ENCODE assay signal across 8 cellular contexts in the genomic region with DNA sequence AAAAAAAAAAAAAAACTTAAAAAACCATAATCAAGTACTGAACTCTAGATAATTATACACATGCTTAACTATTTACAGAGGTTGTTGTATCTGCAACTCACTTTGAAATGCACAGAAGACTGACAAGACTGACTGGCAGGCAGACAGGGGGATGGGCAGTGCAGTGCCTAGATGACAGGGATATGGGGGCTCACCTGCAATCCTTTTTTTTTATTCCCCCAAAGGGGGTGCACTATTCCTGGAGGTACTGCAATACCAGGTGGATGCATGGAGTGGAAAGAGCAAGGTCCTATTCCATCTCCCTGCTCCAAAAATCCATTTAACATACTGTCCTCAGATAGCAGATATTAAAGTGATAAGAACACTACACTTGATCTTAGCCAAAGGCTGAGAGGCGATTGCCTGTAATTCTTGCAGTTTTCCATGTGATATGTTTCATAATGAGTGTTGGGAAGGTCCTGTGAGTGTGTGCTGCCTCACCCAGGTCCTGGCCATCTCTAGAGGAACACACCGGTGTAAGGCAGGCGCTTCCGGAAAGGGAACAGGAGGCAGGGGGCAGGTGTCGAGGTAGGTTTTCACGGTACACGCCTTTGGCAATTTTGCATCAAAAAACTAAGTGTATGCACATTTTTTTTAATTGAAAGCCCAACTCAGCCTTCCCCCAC. TPM values are rescaled to one million over a fixed set of nuclear protein-coding genes. Genes with fewer than 3 reads are reported as not detected.
DNase-seq lines count a peak whose midpoint lies in the region; ATAC-seq, FAIRE-seq and TF ChIP-seq lines count a peak whose summit lies in the region.

No MANE protein-coding gene starts in this region.

- H3K27me3 ChIP-seq in MM.1S (replicated peaks; ENCODE audit: insufficient read depth, low read length) = no peaks in the 10 kb centered on the region
- H3K27me3 ChIP-seq in H1 (replicated peaks in 1 of 4; ENCODE audit: control insufficient read depth in 3 of 4, extremely low read depth in 1 of 4, insufficient read depth in 3 of 4, low read length in 3 of 4) = peaks cover 0 to 9% (median 4%) of the 10 kb centered on the region in 4 experiments; a peak in 5 of 7 replicates

- FAIRE-seq in H1 (lab: Jason Lieb, UNC) = no peak

- 17% methylated on average over 7 of the region's 7 CpGs; no CpG with 5 or more reads in 1 of the 2 experiments for WGBS in H1 (ENCODE audit: extremely low coverage in 1 of 2, insufficient coverage in 1 of 2, insufficient read length in 1 of 2, insufficient replicate concordance in 2 of 2, low coverage in 1 of 2, low lambda C conversion rate in 2 of 2, missing lambda C conversion rate in 1 of 2), 2 experiments

- peaks cover 9% of the 10 kb centered on the region; the same call in 1 of the 2 replicates for H3K23me2 ChIP-seq in H1 (ENCODE audit: low read depth, low read length)

- TF ChIP-seq EP300 in H1 (IDR thresholded peaks at IDR 0.05; ENCODE audit: borderline replicate concordance in 1 of 2, low read depth in 2 of 2, low read length in 2 of 2) = no peak

- no peak overlapping the region for H4K8ac ChIP-seq in H1 (ENCODE audit: extremely low read depth, insufficient read depth, low read length)

- peaks cover 27 to 42% of the 10 kb centered on the region in 2 donors for H3K36me3 Mint-ChIP-seq in CD14-positive monocyte
- peaks cover 0 to 29% (median 6%) of the 10 kb centered on the region in 3 donors for H3K36me3 Mint-ChIP-seq in naive thymus-derived CD8-positive, alpha-beta T cell
- peaks cover 25% of the 10 kb centered on the region for H3K36me3 Mint-ChIP-seq in T-helper 2 cell treated with Interferon-gamma antibody and Interleukin-4, amounts not matched to agents 5 μg/mL and 100 μg/mL, for 36 hours (ENCODE audit: low read depth)

- no peak overlapping the region for H2BK20ac ChIP-seq in H1 (ENCODE audit: low read length)

- no peak overlapping the region for H4K91ac ChIP-seq in H1 (replicated peaks; ENCODE audit: insufficient read length, low read length)

- H3K79me2 ChIP-seq in MM.1S (ENCODE audit: low read length) = peaks cover 24% of the 10 kb centered on the region
- no peaks in the 10 kb centered on the region for H3K79me2 ChIP-seq in H1 (ENCODE audit: control insufficient read depth in 1 of 2, insufficient read depth in 2 of 2, low read length in 2 of 2)

- H3K27ac ChIP-seq in MM.1S (ENCODE audit: low read length) = peak overlapping the region; percentile 12; the same call in 1 of the 2 replicates
- no peak overlapping the region for H3K27ac ChIP-seq in H1 (ENCODE audit: low read depth, low read length)

- no peak for TF ChIP-seq POLR2A in H1 (IDR thresholded peaks at IDR 0.05; ENCODE audit: control extremely low read depth in 1 of 2, low read depth in 2 of 2, low read length in 2 of 2)

- intact Hi-C loops in CD14-positive monocyte (cut with micrococcal nuclease) = loop anchor here (5.0 to 10.0 kb wide), 7 partner anchors 47 to 732 kb away; a partner anchor contains a TSS

- peak overlapping the region; percentile 82 to 87 for H3K4me3 Mint-ChIP-seq in CD14-positive monocyte
- H3K4me3 Mint-ChIP-seq in naive thymus-derived CD8-positive, alpha-beta T cell = peak overlapping the region; percentile 39 to 78 (median 72)
- H3K4me3 Mint-ChIP-seq in T-helper 2 cell treated with Interferon-gamma antibody and Interleukin-4, amounts not matched to agents 5 μg/mL and 100 μg/mL, for 36 hours = no peak overlapping the region

- H3K27ac Mint-ChIP-seq in CD14-positive monocyte = peak overlapping the region in 6 of 7 donors; percentile 40 to 88 (median 70)
- peak overlapping the region in 4 of 10 donors; percentile 20 to 80 (median 56) for H3K27ac Mint-ChIP-seq in naive thymus-derived CD8-positive, alpha-beta T cell
- no peak overlapping the region for H3K27ac Mint-ChIP-seq in T-helper 2 cell treated with Interferon-gamma antibody and Interleukin-4, amounts not matched to agents 5 μg/mL and 100 μg/mL, for 36 hours

- H3K9me3 ChIP-seq in MM.1S (replicated peaks; ENCODE audit: insufficient read depth, low read length) (no peaks in the 10 kb centered on the region), H1 (ENCODE audit: insufficient read depth in 2 of 2, low read depth in 1 of 2, low read length in 1 of 2) (no peaks in the 10 kb centered on the region)

- peaks cover 33% of the 10 kb centered on the region for H3K4me1 Mint-ChIP-seq in CD14-positive monocyte
- peaks cover 5 to 16% (median 11%) of the 10 kb centered on the region in 4 donors for H3K4me1 Mint-ChIP-seq in naive thymus-derived CD8-positive, alpha-beta T cell
- peaks cover 2% of the 10 kb centered on the region for H3K4me1 Mint-ChIP-seq in T-helper 2 cell treated with Interferon-gamma antibody and Interleukin-4, amounts not matched to agents 5 μg/mL and 100 μg/mL, for 36 hours (ENCODE audit: low read depth)

- no peak overlapping the region for H3K9ac ChIP-seq in MM.1S (ENCODE audit: low read length)
- H3K9ac ChIP-seq in H1 (replicated peaks in 1 of 4; ENCODE audit: extremely low read depth in 1 of 4, low read depth in 3 of 4, low read length in 3 of 4) = peak overlapping the region in 1 of 4 experiments; percentile 40; a peak in 2 of 7 replicates

- TF ChIP-seq RAD21 in H1 (IDR thresholded peaks at IDR 0.05 in 1 of 2, conservative IDR thresholded peaks at IDR 0.05 in 1 of 2; ENCODE audit: low read depth in 2 of 2, low read length in 2 of 2) = no peak

- H3K4me2 ChIP-seq in MM.1S (ENCODE audit: low read depth, low read length) = peak overlapping the region; percentile 61
- peak overlapping the region; percentile 85 to 87 for H3K4me2 ChIP-seq in H1 (ENCODE audit: insufficient read depth in 1 of 2, low read depth in 2 of 2, low read length in 2 of 2)

- no peak overlapping the region for H3K4ac ChIP-seq in H1 (replicated peaks; ENCODE audit: insufficient read length, low read depth, low read length)

- H3K18ac ChIP-seq in H1 (ENCODE audit: extremely low read depth, low read length) = peak overlapping the region; percentile 78; the same call in 1 of the 2 replicates

- TF ChIP-seq CTCF in CD14-positive monocyte (IDR thresholded peaks at IDR 0.05) (no peak), MM.1S (IDR thresholded peaks at IDR 0.05; ENCODE audit: low read length) (no peak), H1 (IDR thresholded peaks at IDR 0.05; ENCODE audit: control extremely low read depth in 1 of 3, insufficient read depth in 1 of 3, low read depth in 1 of 3, low read length in 3 of 3) (no peak)

- no peak overlapping the region for H2BK15ac ChIP-seq in H1 (ENCODE audit: low read length)

- H3K23ac ChIP-seq in H1 (ENCODE audit: insufficient read length) = no peak overlapping the region

- no peaks in the 10 kb centered on the region for H3K9me3 Mint-ChIP-seq in CD14-positive monocyte
- no peaks in the 10 kb centered on the region for H3K9me3 Mint-ChIP-seq in naive thymus-derived CD8-positive, alpha-beta T cell
- no peaks in the 10 kb centered on the region for H3K9me3 Mint-ChIP-seq in T-helper 2 cell treated with Interferon-gamma antibody and Interleukin-4, amounts not matched to agents 5 μg/mL and 100 μg/mL, for 36 hours

- peak overlapping the region; percentile 10 for H4K5ac ChIP-seq in H1 (ENCODE audit: insufficient read length, low read depth, low read length)

- POLR2A ChIA-PET in H1 (lab: Charles Lee; ENCODE audit: partially characterized antibody) = interaction anchor here (0.6 to 1.5 kb wide), 2 partner anchors 9 to 302 kb away, joined by 3 to 5 read pairs; no protein-coding TSS in a partner anchor
- POLR2A ChIA-PET in naive thymus-derived CD8-positive, alpha-beta T cell (lab: Charles Lee) = interaction anchor here (1.2 kb wide), 1 partner anchor 23 kb away, joined by 3 read pairs; a partner anchor contains a TSS

- peaks cover 13% of the 10 kb centered on the region for H3K4me1 ChIP-seq in MM.1S (ENCODE audit: low read length)
- peaks cover 5 to 22% (median 14%) of the 10 kb centered on the region in 4 experiments for H3K4me1 ChIP-seq in H1 (replicated peaks in 1 of 4; ENCODE audit: control insufficient read depth in 3 of 4, insufficient read depth in 4 of 4, low read length in 3 of 4)

- H2BK12ac ChIP-seq in H1 (ENCODE audit: low read depth, low read length) = no peak overlapping the region

- H3F3A ChIP-seq in MM.1S (ENCODE audit: insufficient read depth, low read length) = peaks cover 37% of the 10 kb centered on the region

- 0 out of 2 replicates have a peak overlapping the region, but pooled peaks have one; percentile 28 for H2BK5ac ChIP-seq in H1 (ENCODE audit: low read depth, low read length)

- H3K4me3 ChIP-seq in MM.1S (ENCODE audit: low read length) (peak overlapping the region; percentile 44), H1 (ENCODE audit: extremely low read depth in 1 of 4, insufficient read depth in 2 of 4, low read depth in 3 of 4, low read length in 4 of 4) (peak overlapping the region; percentile 45 to 62 (median 54))

- peaks cover 0 to 2% (median 0%) of the 10 kb centered on the region in 3 donors for H3K27me3 Mint-ChIP-seq in CD14-positive monocyte (ENCODE audit: low read depth in 3 of 3)
- H3K27me3 Mint-ChIP-seq in naive thymus-derived CD8-positive, alpha-beta T cell = peaks cover 0 to 6% (median 0%) of the 10 kb centered on the region in 5 donors
- H3K27me3 Mint-ChIP-seq in T-helper 2 cell treated with Interferon-gamma antibody and Interleukin-4, amounts not matched to agents 5 μg/mL and 100 μg/mL, for 36 hours (ENCODE audit: low read depth) = no peaks in the 10 kb centered on the region

- no peak overlapping the region for H3K56ac ChIP-seq in H1 (replicated peaks; ENCODE audit: insufficient read length, low read depth, low read length)

- H2AFZ ChIP-seq in MM.1S (ENCODE audit: low read length) (0 out of 2 replicates have a peak overlapping the region, but pooled peaks have one; percentile 1), H1 (ENCODE audit: low read length) (peak overlapping the region; percentile 71; the same call in 1 of the 2 replicates)

- peaks cover 2% of the 10 kb centered on the region; the same call in 1 of the 2 replicates for H3K36me3 ChIP-seq in MM.1S (replicated peaks; ENCODE audit: insufficient read depth, low read length)
- H3K36me3 ChIP-seq in H1 (ENCODE audit: control insufficient read depth in 2 of 4, insufficient read depth in 4 of 4, low read length in 3 of 4) = peaks cover 9 to 35% (median 19%) of the 10 kb centered on the region in 4 experiments

- CTCF ChIA-PET in H1 (lab: Charles Lee; ENCODE audit: partially characterized antibody) = interaction anchor here (0.6 to 3.1 kb wide), 6 partner anchors 8 to 81 kb away, joined by 3 to 11 read pairs (median 6); a partner anchor contains a TSS

- no peak for ATAC-seq in naive thymus-derived CD8-positive, alpha-beta T cell

- H3K14ac ChIP-seq in H1 (ENCODE audit: insufficient read length) = no peak overlapping the region

- no peak overlapping the region for H2AK5ac ChIP-seq in H1 (ENCODE audit: low read depth, low read length)

- peaks cover 20% of the 10 kb centered on the region for H4K20me1 ChIP-seq in MM.1S (ENCODE audit: insufficient read depth, low read length)
- peaks cover 17 to 30% of the 10 kb centered on the region in 2 experiments for H4K20me1 ChIP-seq in H1 (replicated peaks in 1 of 2; ENCODE audit: control insufficient read depth in 1 of 2, insufficient read depth in 2 of 2, low read length in 2 of 2)

- H3K79me1 ChIP-seq in H1 (ENCODE audit: low read depth, low read length) = peaks cover 4% of the 10 kb centered on the region; the same call in 1 of the 2 replicates

- H2BK120ac ChIP-seq in H1 (replicated peaks; ENCODE audit: low read depth, low read length) = no peak overlapping the region

- DNase-seq in CD14-positive monocyte (ENCODE audit: low spot score) (no peak), MM.1S (no peak), H1 (ENCODE audit: low read depth in 1 of 2, low spot score in 2 of 2) (no peak), NCI-H187 treated with DMSO at 0.1 percent for 48 hours (lab: John Stamatoyannopoulos, UW) (no peak), RKO (ENCODE audit: low spot score) (no peak), HPDE6-E6E7 (ENCODE audit: extremely low spot score) (no peak)
- DNase-seq in naive thymus-derived CD8-positive, alpha-beta T cell = no peak
- no peak for DNase-seq in T-helper 2 cell treated with Interferon-gamma antibody and Interleukin-4, amounts not matched to agents 5 μg/mL and 100 μg/mL, for 36 hours (ENCODE audit: low spot score)

- H3K9me2 ChIP-seq in MM.1S (replicated peaks; ENCODE audit: insufficient read depth, low read length) = no peaks in the 10 kb centered on the region

RNA-seq across cellular contexts. Expression of a gene that starts 22.7 kb away (rescaled TPM):
- polyA plus RNA-seq in CD14-positive monocyte = 100 to 1,000 TPM; 114 to 136 TPM
- total RNA-seq in H1 (2021; fragmentation: NEBNext Ultra II Directional; extraction: Animal tissue kit (Norgen Biotek cat#: 25700)) = 157 and 165 TPM in 2 replicates
- polyA plus RNA-seq in H1 (2011; rRNA removed) = 115 and 133 TPM in 2 replicates
- 107 TPM for polyA plus RNA-seq in H1 (2011; cell fraction: cytosol; rRNA removed)
- 127 TPM for polyA plus RNA-seq in H1 (2011; cell fraction: nucleus; rRNA removed)
- polyA plus RNA-seq in H1 (2012, experiment 1 of 2) = 119 to 133 TPM (median 124 TPM) in 4 replicates
- polyA plus RNA-seq in H1 (2012, experiment 2 of 2) = 142 TPM
- polyA plus RNA-seq in H1 (2013, experiment 1 of 2) = 197 TPM
- polyA plus RNA-seq in H1 (2013, experiment 2 of 2) = 202 TPM
- 262 and 327 TPM in 2 replicates for polyA minus RNA-seq in H1 (2011; rRNA and poly(A)+ RNA removed)
- 101 TPM for polyA minus RNA-seq in H1 (2011; cell fraction: cytosol; rRNA and poly(A)+ RNA removed)
- polyA minus RNA-seq in H1 (2011; cell fraction: nucleus; rRNA and poly(A)+ RNA removed) = 78.2 TPM
- 10 to 100 TPM; 92.5 to 97.9 TPM for total RNA-seq in naive thymus-derived CD8-positive, alpha-beta T cell
- polyA plus RNA-seq in naive thymus-derived CD8-positive, alpha-beta T cell = 100 to 1,000 TPM in 2 of 3 donors, 10 to 100 TPM in 1; 84.7 to 107 (median 106) TPM

RNA-seq across cellular contexts. Expression of a gene that starts 48.6 kb away (rescaled TPM):
- polyA plus RNA-seq in CD14-positive monocyte (10 to 100 TPM; 14.4 to 16.2 TPM), H1 (2011; rRNA removed) (112 and 113 TPM in 2 replicates)
- 131 and 135 TPM in 2 replicates for total RNA-seq in H1 (2021; fragmentation: NEBNext Ultra II Directional; extraction: Animal tissue kit (Norgen Biotek cat#: 25700))
- 155 TPM for polyA plus RNA-seq in H1 (2011; cell fraction: cytosol; rRNA removed)
- 102 TPM for polyA plus RNA-seq in H1 (2011; cell fraction: nucleus; rRNA removed)
- polyA plus RNA-seq in H1 (2012, experiment 1 of 2) = 147 to 169 TPM (median 163 TPM) in 4 replicates
- 94.8 TPM for polyA plus RNA-seq in H1 (2012, experiment 2 of 2)
- 76.0 TPM for polyA plus RNA-seq in H1 (2013, experiment 1 of 2)
- 74.4 TPM for polyA plus RNA-seq in H1 (2013, experiment 2 of 2)
- polyA minus RNA-seq in H1 (2011; rRNA and poly(A)+ RNA removed) = 78.8 and 104 TPM in 2 replicates
- polyA minus RNA-seq in H1 (2011; cell fraction: cytosol; rRNA and poly(A)+ RNA removed) = 81.2 TPM
- polyA minus RNA-seq in H1 (2011; cell fraction: nucleus; rRNA and poly(A)+ RNA removed) = 68.8 TPM
- total RNA-seq in naive thymus-derived CD8-positive, alpha-beta T cell = 10 to 100 TPM; 26.2 to 27.9 TPM
- 10 to 100 TPM; 49.5 to 66.6 (median 65.2) TPM for polyA plus RNA-seq in naive thymus-derived CD8-positive, alpha-beta T cell
